In the genomic region with DNA sequence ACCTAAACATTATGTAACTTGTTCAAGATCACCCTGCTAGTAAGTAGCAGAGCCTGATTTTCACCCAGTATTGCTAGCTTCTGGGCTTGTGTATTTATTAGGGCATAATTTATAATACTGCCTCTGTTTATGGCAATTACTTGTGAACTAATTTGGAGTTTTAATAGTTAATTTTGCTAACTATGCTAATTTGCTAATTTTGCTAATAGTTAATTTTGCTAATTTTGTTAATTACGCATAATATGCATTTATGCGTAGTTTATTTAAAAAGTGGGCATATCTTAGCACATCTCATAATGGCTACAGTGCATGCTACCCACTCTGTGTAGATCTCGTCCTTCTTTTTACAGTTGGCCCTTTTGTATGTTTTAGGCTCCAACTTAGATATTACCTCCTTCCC, we compare ENCODE assay signal across 3 cellular contexts.
TF ChIP-seq lines count a peak whose summit lies in the region.

No MANE protein-coding gene starts in this region.

TF ChIP-seq in HepG2, 621 proteins besides CTCF, POLR2A, EP300 and RAD21 (continues in another document):
- TF ChIP-seq NFRKB (IDR thresholded peaks at IDR 0.05) (no peak), ZZZ3 (CRISPR knock-in tag; IDR thresholded peaks at IDR 0.05; ENCODE audit: borderline replicate concordance) (no peak), MAFF (IDR thresholded peaks at IDR 0.05; ENCODE audit: low read depth, low read length) (peak; percentile 54; the same call in 1 of the 2 replicates), NBN (conservative IDR thresholded peaks at IDR 0.05) (no peak), MAFK (conservative IDR thresholded peaks at IDR 0.05 in 1 of 2, IDR thresholded peaks at IDR 0.05 in 1 of 2; ENCODE audit: low read length in 2 of 2) (peak; percentile 30 to 63; a peak in 3 of 4 replicates), ZNF30 (CRISPR knock-in tag; IDR thresholded peaks at IDR 0.05) (no peak), HOXA5 (CRISPR knock-in tag; IDR thresholded peaks at IDR 0.05) (no peak), ZBTB20 (CRISPR knock-in tag; IDR thresholded peaks at IDR 0.05; ENCODE audit: borderline replicate concordance, low read depth) (no peak)
- TF ChIP-seq, protein P1, sequence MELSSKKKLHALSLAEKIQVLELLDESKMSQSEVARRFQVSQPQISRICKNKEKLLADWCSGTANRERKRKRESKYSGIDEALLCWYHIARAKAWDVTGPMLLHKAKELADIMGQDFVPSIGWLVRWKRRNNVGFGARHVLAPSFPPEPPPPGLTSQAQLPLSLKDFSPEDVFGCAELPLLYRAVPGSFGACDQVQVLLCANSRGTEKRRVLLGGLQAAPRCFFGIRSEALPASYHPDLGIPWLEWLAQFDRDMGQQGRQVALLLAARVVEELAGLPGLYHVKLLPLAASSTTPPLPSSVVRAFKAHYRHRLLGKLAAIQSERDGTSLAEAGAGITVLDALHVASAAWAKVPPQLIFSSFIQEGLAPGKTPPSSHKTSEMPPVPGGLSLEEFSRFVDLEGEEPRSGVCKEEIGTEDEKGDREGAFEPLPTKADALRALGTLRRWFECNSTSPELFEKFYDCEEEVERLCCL (CRISPR knock-in tag; IDR thresholded peaks at IDR 0.05; ENCODE audit: borderline replicate concordance) = no peak
- TF ChIP-seq, protein P2, sequence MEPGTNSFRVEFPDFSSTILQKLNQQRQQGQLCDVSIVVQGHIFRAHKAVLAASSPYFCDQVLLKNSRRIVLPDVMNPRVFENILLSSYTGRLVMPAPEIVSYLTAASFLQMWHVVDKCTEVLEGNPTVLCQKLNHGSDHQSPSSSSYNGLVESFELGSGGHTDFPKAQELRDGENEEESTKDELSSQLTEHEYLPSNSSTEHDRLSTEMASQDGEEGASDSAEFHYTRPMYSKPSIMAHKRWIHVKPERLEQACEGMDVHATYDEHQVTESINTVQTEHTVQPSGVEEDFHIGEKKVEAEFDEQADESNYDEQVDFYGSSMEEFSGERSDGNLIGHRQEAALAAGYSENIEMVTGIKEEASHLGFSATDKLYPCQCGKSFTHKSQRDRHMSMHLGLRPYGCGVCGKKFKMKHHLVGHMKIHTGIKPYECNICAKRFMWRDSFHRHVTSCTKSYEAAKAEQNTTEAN (CRISPR knock-in tag; conservative IDR thresholded peaks at IDR 0.05) = no peak
- TF ChIP-seq, protein P3, sequence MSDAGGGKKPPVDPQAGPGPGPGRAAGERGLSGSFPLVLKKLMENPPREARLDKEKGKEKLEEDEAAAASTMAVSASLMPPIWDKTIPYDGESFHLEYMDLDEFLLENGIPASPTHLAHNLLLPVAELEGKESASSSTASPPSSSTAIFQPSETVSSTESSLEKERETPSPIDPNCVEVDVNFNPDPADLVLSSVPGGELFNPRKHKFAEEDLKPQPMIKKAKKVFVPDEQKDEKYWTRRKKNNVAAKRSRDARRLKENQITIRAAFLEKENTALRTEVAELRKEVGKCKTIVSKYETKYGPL (CRISPR knock-in tag; IDR thresholded peaks at IDR 0.05) = no peak

TF ChIP-seq in IMR-90, 13 proteins besides CTCF, POLR2A, EP300 and RAD21:
- TF ChIP-seq MXI1 (IDR thresholded peaks at IDR 0.05; ENCODE audit: borderline replicate concordance, low read depth, low read length) = no peak
- TF ChIP-seq, protein P4, sequence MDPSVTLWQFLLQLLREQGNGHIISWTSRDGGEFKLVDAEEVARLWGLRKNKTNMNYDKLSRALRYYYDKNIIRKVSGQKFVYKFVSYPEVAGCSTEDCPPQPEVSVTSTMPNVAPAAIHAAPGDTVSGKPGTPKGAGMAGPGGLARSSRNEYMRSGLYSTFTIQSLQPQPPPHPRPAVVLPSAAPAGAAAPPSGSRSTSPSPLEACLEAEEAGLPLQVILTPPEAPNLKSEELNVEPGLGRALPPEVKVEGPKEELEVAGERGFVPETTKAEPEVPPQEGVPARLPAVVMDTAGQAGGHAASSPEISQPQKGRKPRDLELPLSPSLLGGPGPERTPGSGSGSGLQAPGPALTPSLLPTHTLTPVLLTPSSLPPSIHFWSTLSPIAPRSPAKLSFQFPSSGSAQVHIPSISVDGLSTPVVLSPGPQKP (IDR thresholded peaks at IDR 0.05; ENCODE audit: borderline replicate concordance, low read depth, low read length) = no peak
- peak; percentile 42; the same call in 1 of the 2 replicates for TF ChIP-seq MAFK (IDR thresholded peaks at IDR 0.05; ENCODE audit: low read depth, low read length)
- TF ChIP-seq CHD1 (IDR thresholded peaks at IDR 0.05; ENCODE audit: low read depth, low read length) = no peak

TF ChIP-seq in K562, 482 proteins besides CTCF, POLR2A, EP300 and RAD21:
- 0 out of 2 replicates have a peak, but pooled peaks have one; percentile 14 for TF ChIP-seq ZNF316 (IDR thresholded peaks at IDR 0.05)
- no peak for TF ChIP-seq GABPB1 (CRISPR knock-in tag; IDR thresholded peaks at IDR 0.05)
- no peak for TF ChIP-seq L3MBTL2 (IDR thresholded peaks at IDR 0.05)
- no peak for TF ChIP-seq ZNF133 (CRISPR knock-in tag; IDR thresholded peaks at IDR 0.05)
- TF ChIP-seq C11orf30 (IDR thresholded peaks at IDR 0.05; ENCODE audit: low read depth) = 0 out of 2 replicates have a peak, but pooled peaks have one; percentile 13
